Comparison of ENCODE assay signal across 1 cellular context in the genomic region with DNA sequence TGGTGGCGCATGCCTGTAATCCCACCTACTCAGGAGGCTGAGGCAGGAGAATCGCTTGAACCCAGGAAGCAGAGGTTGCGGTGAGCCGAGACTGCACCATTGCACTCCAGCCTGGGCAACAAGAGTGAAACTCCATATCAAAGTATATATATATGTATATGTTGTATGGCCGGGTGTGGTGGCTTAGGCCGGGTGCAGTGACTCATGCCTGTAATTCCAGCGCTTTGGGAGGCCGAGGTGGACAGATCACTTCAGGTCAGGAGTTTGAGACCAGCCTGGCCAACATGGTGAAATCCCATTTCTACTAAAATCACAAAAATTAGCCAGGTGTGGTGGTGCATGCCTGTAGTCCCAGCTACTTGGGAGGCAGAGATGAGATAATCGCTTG. TPM values are rescaled to one million over a fixed set of nuclear protein-coding genes. Genes with fewer than 3 reads are reported as not detected.
"Had no signal": no experiment of that assay in that cellular context is flagged by ENCODE, and none has a peak within 500 bp of the region (broad histone marks: within the 10 kb centered on the region; RNA-seq: fewer than 3 reads in every experiment).

No MANE protein-coding gene starts in this region.

RNA-seq across cellular contexts. Expression of gene HES1, which starts 7.0 kb away (rescaled TPM):
- polyA plus RNA-seq: immature natural killer cell had no signal
